ENCODE assay signal across 3 cellular contexts in genomic region chr19:54509200-54509940, GRCh38. TPM values are rescaled to one million over a fixed set of nuclear protein-coding genes. Genes with fewer than 3 reads are reported as not detected.
"Had no signal": no experiment of that assay in that cellular context is flagged by ENCODE, and none has a peak within 500 bp of the region (broad histone marks: within the 10 kb centered on the region; RNA-seq: fewer than 3 reads in every experiment).

No MANE protein-coding gene starts in this region.

RNA-seq across cellular contexts. Expression of gene LAIR2, which starts 6.7 kb away (rescaled TPM):
- total RNA-seq: cerebellum, lung, SJCRH30 had no signal
